9 cellular contexts compared by ENCODE assay signal in genomic region chr12:125304029-125304428, GRCh38.
"Had no signal": no experiment of that assay in that cellular context is flagged by ENCODE, and none has a peak within 500 bp of the region (broad histone marks: within the 10 kb centered on the region; RNA-seq: fewer than 3 reads in every experiment).

No MANE protein-coding gene starts in this region.

- H3K9ac ChIP-seq: GM23248 had no signal

- H3K27ac ChIP-seq: GM23248, HL-60 had no signal

- ATAC-seq: HepG2 had no signal

- FAIRE-seq: H1, H54, HepG2 had no signal

- DNase-seq: GM23248, H9, HCEC 1CT, HFFc6, KG1 had no signal

- H2AFZ ChIP-seq: GM23248 had no signal

- H3K4me3 ChIP-seq: GM23248 had no signal
